In the genomic region with DNA sequence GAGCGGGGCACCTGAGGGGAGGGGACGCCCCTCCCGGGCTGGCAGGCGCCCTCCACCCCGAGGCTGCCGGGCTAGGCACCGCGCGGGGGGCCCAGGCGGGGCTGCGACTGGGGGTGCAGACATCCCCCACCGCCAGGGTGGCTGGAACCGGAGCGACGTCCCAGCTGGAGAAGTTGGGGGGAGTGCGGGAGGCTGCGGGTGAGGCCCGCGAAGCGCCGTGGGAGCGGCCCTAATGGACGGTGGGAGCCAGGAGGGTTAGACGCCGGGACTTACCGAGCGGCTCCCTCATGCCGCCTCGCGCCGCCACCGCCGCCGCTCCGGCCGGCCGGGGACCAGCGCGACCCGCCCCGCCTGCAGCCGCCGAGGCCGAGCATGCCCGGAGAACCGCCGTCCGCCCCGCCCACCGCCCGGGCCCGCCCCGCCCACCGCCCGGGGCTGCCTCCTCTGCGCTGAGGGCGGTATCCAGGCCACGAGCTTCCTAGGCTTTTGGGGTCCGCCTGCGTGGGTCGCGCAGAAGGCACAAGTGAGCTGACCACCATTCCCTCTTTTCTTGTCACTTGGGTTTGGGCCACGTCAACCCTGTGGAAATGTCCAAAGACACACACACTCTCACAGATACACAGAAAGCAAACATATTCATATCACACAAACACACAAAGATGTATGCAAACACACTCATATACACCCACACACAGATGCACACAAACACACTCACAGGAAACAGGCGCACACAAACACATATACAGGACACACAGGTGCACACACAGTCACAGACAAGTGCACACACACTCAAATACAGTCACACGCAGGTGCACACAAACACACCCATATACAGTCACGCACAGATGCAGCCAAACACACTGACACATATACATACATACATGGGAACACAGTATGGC, we compare ENCODE assay signal across 8 cellular contexts. TPM values are rescaled to one million over a fixed set of nuclear protein-coding genes. Genes with fewer than 3 reads are reported as not detected.
A peak's percentile ranks its signal among the peaks of the same experiment; 100 is the strongest.
DNase-seq lines count a peak whose midpoint lies in the region; ATAC-seq and TF ChIP-seq lines count a peak whose summit lies in the region.

A gene with protein sequence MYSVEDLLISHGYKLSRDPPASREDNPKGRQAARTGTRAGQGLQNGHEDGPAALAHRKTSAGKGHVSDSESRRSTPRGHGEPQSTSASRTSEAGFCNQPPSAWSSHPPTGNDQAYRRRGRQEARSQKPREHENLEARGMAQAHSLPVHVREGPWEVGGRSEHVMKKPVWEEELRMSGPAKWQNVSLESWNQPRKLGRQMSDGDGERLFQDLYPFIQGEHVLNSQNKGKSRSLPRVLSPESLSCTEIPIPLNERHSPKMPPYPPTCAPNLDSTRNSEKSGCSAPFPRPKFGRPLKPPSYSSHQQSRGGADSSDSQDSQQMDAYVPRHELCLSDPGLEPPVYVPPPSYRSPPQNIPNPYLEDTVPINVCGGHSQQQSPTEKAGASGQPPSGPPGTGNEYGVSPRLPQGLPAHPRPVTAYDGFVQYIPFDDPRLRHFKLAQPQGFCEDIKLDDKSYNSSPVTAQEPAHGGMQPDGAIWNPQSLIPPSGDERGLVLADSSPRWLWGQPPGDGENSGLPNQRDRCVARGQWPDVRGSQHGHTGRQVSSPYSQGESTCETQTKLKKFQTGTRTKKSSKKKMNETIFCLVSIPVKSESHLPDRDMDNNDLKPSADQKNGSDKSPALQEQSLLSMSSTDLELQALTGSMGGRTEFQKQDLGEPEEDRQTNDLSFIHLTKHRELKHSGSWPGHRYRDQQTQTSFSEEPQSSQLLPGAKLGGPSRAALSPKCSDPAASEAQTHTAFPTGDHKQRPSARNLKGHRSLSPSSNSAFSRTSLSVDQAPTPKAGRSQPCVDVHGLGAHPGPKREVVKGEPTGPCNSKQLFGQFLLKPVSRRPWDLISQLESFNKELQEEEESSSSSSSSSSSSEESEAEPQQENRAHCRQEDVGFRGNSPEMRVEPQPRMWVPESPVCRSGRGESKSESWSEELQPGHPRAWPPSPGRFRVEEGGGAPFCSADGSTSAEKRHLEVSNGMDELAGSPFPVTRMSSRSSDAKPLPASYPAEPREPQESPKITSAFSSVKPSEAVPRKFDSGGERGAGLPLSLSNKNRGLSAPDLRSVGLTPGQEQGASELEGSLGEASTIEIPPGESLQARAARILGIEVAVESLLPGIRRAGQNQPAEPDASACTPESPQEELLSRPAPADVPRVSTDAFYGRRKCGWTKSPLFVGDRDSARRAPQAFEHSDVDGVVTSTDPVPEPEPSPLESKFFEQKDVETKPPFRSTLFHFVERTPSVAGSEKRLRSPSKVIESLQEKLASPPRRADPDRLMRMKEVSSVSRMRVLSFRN (N-terminal part only) (minus strand): TSS at position 378 of the 899 bp plus-strand sequence. CDS start 11,774 bp downstream, outside the sequence.

- peak within 1 kb of the TSS; percentile 90 for H2BK120ac ChIP-seq in mesenchymal stem cell (ENCODE audit: low read depth, low read length)

- H2BK12ac ChIP-seq in mesenchymal stem cell (ENCODE audit: low read length in 2 of 2), result peak within 1 kb of the TSS; percentile 87 to 88

- peak within 1 kb of the TSS; percentile 85 for H4K91ac ChIP-seq in mesenchymal stem cell (ENCODE audit: low read length)

- CTCF ChIA-PET in activated CD8-positive, alpha-beta memory T cell treated with anti-CD3 and anti-CD28 coated beads, Interleukin-2, amount 10 ng/mL, durations not matched to agents 7 days and 5 days (lab: Charles Lee), result interaction anchor here (1.6 kb wide), 1 partner anchor 12 kb away, joined by 3 read pairs; no protein-coding TSS in a partner anchor

- H3K23ac ChIP-seq in mesenchymal stem cell (ENCODE audit: low read length in 2 of 2), result peak within 1 kb of the TSS; percentile 38 to 98

- peak; percentile 65 for DNase-seq in 8988T
- DNase-seq in NCI-H1694 treated with DMSO at 0.1 percent for 48 hours (lab: John Stamatoyannopoulos, UW), result peak; percentile 8
- DNase-seq in activated CD8-positive, alpha-beta memory T cell treated with anti-CD3 and anti-CD28 coated beads, Interleukin-2, amount 10 ng/mL, durations not matched to agents 7 days and 5 days, result peak; percentile 61
- peak; percentile 93 for DNase-seq in endodermal cell
- peak; percentile 58 for DNase-seq in mesenchymal stem cell
- peak; percentile 30 for DNase-seq in stimulated activated CD8-positive, alpha-beta memory T cell treated with anti-CD3 and anti-CD28 coated beads, Interleukin-12 subunit alpha, Interleukin-12 subunit beta, amount 100 ng/mL, for 4 hours (ENCODE audit: low read depth)
- no peak for DNase-seq in NCI-H226

- H3K9me3 Mint-ChIP-seq in activated CD8-positive, alpha-beta memory T cell treated with anti-CD3 and anti-CD28 coated beads, Interleukin-2, amount 10 ng/mL, durations not matched to agents 7 days and 5 days (ENCODE audit: low read depth), result no peaks in the 10 kb centered on the region
- H3K9me3 Mint-ChIP-seq in endodermal cell, result no peaks in the 10 kb centered on the region

- H3K9me3 ChIP-seq in endodermal cell (ENCODE audit: control insufficient read depth, low read length), result no peaks in the 10 kb centered on the region
- H3K9me3 ChIP-seq in mesenchymal stem cell (ENCODE audit: control insufficient read depth, low read length), result no peaks in the 10 kb centered on the region

- no peaks in the 10 kb centered on the region for H3K79me1 ChIP-seq in mesenchymal stem cell (replicated peaks; ENCODE audit: low read length, poor library complexity, severe bottlenecking)

- H3K9ac ChIP-seq in endodermal cell (ENCODE audit: extremely low read depth, low read length, poor library complexity, severe bottlenecking) (peak within 1 kb of the TSS; percentile 62), mesenchymal stem cell (ENCODE audit: low read length) (peak within 1 kb of the TSS; percentile 80)

- peak within 1 kb of the TSS; percentile 10 to 34 for H3K4ac ChIP-seq in mesenchymal stem cell (ENCODE audit: low read depth in 1 of 2, low read length in 2 of 2)

- H2AK5ac ChIP-seq in mesenchymal stem cell (ENCODE audit: low read length, severe bottlenecking), result peak within 1 kb of the TSS; percentile 54

- H3K14ac ChIP-seq in mesenchymal stem cell (ENCODE audit: low read length in 2 of 2), result peak within 1 kb of the TSS in 1 of 2 experiments; percentile 68

- H3K27me3 Mint-ChIP-seq in activated CD8-positive, alpha-beta memory T cell treated with anti-CD3 and anti-CD28 coated beads, Interleukin-2, amount 10 ng/mL, durations not matched to agents 7 days and 5 days, result peaks cover 89% of the 10 kb centered on the region
- peaks cover 51% of the 10 kb centered on the region for H3K27me3 Mint-ChIP-seq in endodermal cell (ENCODE audit: insufficient read depth)

- TF ChIP-seq CTCF in endodermal cell (conservative IDR thresholded peaks at IDR 0.05), result no peak

- H2AFZ ChIP-seq in mesenchymal stem cell (ENCODE audit: low read depth, low read length), result peak within 1 kb of the TSS; percentile 72

- 5 to 10% methylated on average over 6 to 66 of the region's 66 CpGs for WGBS in endodermal cell (ENCODE audit: insufficient coverage in 1 of 2, insufficient read length in 1 of 2), 2 experiments
- WGBS in mesenchymal stem cell, result 5% methylated on average over 53 of the region's 66 CpGs

- H3K4me3 ChIP-seq in endodermal cell (ENCODE audit: low read length) (peak within 1 kb of the TSS; percentile 84), mesenchymal stem cell (ENCODE audit: insufficient read depth in 1 of 2, low read depth in 1 of 2, low read length in 2 of 2) (peak within 1 kb of the TSS; percentile 80 to 93)

- H3K4me1 ChIP-seq in endodermal cell (ENCODE audit: control insufficient read depth, insufficient read depth, low read length) (peaks cover 6% of the 10 kb centered on the region), mesenchymal stem cell (ENCODE audit: control insufficient read depth, insufficient read depth, low read depth, low read length) (peaks cover 9% of the 10 kb centered on the region)

- H2BK15ac ChIP-seq in mesenchymal stem cell (ENCODE audit: low read depth, poor library complexity, severe bottlenecking), result peak within 1 kb of the TSS; percentile 91

- H3K27me3 ChIP-seq in endodermal cell (ENCODE audit: control insufficient read depth, insufficient read depth, low read length, poor library complexity, severe bottlenecking) (no peaks in the 10 kb centered on the region), mesenchymal stem cell (ENCODE audit: control insufficient read depth in 1 of 2, insufficient read depth in 1 of 2, low read length in 2 of 2) (no peaks in the 10 kb centered on the region)

- peak within 1 kb of the TSS; percentile 57 for H3K4me3 Mint-ChIP-seq in activated CD8-positive, alpha-beta memory T cell treated with anti-CD3 and anti-CD28 coated beads, Interleukin-2, amount 10 ng/mL, durations not matched to agents 7 days and 5 days
- H3K4me3 Mint-ChIP-seq in endodermal cell, result peak within 1 kb of the TSS; percentile 83

- ATAC-seq in GM19351 (IDR thresholded peaks at IDR 0.05; ENCODE audit: unreplicated experiment), result peak; percentile 90
- ATAC-seq in activated CD8-positive, alpha-beta memory T cell treated with anti-CD3 and anti-CD28 coated beads, Interleukin-2, amount 10 ng/mL, durations not matched to agents 7 days and 5 days, result peak; percentile 91

- H3K4me2 ChIP-seq in mesenchymal stem cell (ENCODE audit: low read length, poor library complexity, severe bottlenecking), result peak within 1 kb of the TSS; percentile 79

- H3K36me3 ChIP-seq in endodermal cell (ENCODE audit: control insufficient read depth, insufficient read depth, low read length) (no peaks in the 10 kb centered on the region), mesenchymal stem cell (ENCODE audit: control insufficient read depth in 1 of 2, insufficient read depth in 2 of 2, low read depth in 1 of 2, low read length in 2 of 2) (no peaks in the 10 kb centered on the region)

- H3K4me1 Mint-ChIP-seq in activated CD8-positive, alpha-beta memory T cell treated with anti-CD3 and anti-CD28 coated beads, Interleukin-2, amount 10 ng/mL, durations not matched to agents 7 days and 5 days, result peaks cover 9% of the 10 kb centered on the region
- peaks cover 56% of the 10 kb centered on the region for H3K4me1 Mint-ChIP-seq in endodermal cell

- H3K27ac Mint-ChIP-seq in activated CD8-positive, alpha-beta memory T cell treated with anti-CD3 and anti-CD28 coated beads, Interleukin-2, amount 10 ng/mL, durations not matched to agents 7 days and 5 days, result no peak within 1 kb of the TSS
- peak within 1 kb of the TSS; percentile 87 for H3K27ac Mint-ChIP-seq in endodermal cell

- H4K8ac ChIP-seq in mesenchymal stem cell (ENCODE audit: low read length), result peak within 1 kb of the TSS; percentile 83

- H2BK5ac ChIP-seq in mesenchymal stem cell (ENCODE audit: low read depth, low read length, poor library complexity, severe bottlenecking), result peak within 1 kb of the TSS; percentile 46

- H3K18ac ChIP-seq in mesenchymal stem cell (ENCODE audit: low read depth in 1 of 2, low read length in 2 of 2), result peak within 1 kb of the TSS; percentile 79 to 85

- no peak within 1 kb of the TSS for H3K27ac ChIP-seq in endodermal cell (ENCODE audit: low read depth, low read length)
- H3K27ac ChIP-seq in mesenchymal stem cell (ENCODE audit: low read length, poor library complexity, severe bottlenecking), result peak within 1 kb of the TSS; percentile 62

- peaks cover 2% of the 10 kb centered on the region for H3K36me3 Mint-ChIP-seq in activated CD8-positive, alpha-beta memory T cell treated with anti-CD3 and anti-CD28 coated beads, Interleukin-2, amount 10 ng/mL, durations not matched to agents 7 days and 5 days
- H3K36me3 Mint-ChIP-seq in endodermal cell (ENCODE audit: low read depth), result peaks cover 2% of the 10 kb centered on the region

RNA-seq across cellular contexts. Expression of the gene that starts here (rescaled TPM):
- under 1 TPM; 0.16 to 0.58 TPM for total RNA-seq in activated CD8-positive, alpha-beta memory T cell treated with anti-CD3 and anti-CD28 coated beads, Interleukin-2, amount 10 ng/mL, durations not matched to agents 7 days and 5 days
- total RNA-seq in endodermal cell, result 10 to 100 TPM; 40.8 to 52.2 TPM
- 8.5 TPM for polyA plus RNA-seq in endodermal cell (2013, experiment 1 of 2)
- polyA plus RNA-seq in endodermal cell (2013, experiment 2 of 2), result 8.9 TPM
- polyA plus RNA-seq in mesenchymal stem cell (2013, experiment 1 of 2), result 32.6 TPM
- polyA plus RNA-seq in mesenchymal stem cell (2013, experiment 2 of 2), result 33.3 TPM

Comparison
In these comparisons a context has a peak if more than half of its experiments do, and no peak if none do; other contexts are left out.
1. RNA of the gene that starts here (total RNA-seq): 40.8 to 52.2 TPM in endodermal cell; 0.16 to 0.58 TPM in activated CD8-positive, alpha-beta memory T cell treated with anti-CD3 and anti-CD28 coated beads, Interleukin-2, amount 10 ng/mL, durations not matched to agents 7 days and 5 days; every median in the first group is over 10 times any median in the second.
2. Peak in DNase-seq and ATAC-seq in activated CD8-positive, alpha-beta memory T cell treated with anti-CD3 and anti-CD28 coated beads, Interleukin-2, amount 10 ng/mL, durations not matched to agents 7 days and 5 days; RNA of the gene not detected or under 1 TPM.